ENCODE assay signal across 1 cellular context in the genomic region with DNA sequence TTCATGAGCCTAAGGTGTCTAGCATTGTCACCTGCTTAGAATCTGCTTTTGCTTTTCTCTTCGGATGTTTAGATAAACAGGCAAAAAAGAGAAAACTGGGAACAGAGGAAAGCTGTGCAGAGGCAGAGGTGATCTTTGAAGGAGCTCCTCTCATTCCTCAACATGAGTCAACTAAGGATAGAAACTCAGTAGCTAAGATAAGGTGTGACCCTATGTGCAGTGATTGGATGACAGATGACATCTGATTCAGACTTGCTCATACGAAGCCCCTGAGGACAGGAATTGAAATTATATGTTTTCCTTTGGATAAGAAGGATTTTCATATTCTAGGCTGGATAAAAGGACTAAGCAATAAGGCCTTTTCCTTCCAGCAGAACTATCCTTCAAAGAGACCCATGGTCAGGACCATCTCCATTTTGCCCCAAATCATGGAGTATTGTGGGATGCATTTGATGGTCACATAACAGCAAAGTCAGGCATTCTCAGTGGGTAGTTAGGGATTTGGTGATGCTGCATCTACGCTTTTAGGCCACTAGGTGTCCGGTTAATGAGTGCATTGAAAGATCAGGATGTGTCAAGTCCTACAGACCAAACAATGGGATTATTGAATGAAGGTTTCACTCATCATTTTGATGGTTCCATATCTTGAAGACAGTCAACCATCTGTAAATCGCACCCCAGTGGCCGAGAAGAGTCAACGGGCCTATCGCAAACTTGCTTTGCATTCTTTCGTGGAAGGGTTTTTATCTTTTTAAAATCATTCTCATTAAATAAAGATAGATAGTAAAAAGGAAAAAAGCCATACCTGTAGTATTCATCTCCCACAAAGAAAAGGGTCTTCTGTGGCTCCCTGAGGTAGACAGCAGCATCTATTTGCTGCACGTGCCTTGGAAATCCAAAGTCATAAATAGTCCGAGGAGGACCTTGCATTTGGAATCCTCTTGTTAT.
TF ChIP-seq lines count a peak whose summit lies in the region.

No MANE protein-coding gene starts in this region.

TF ChIP-seq in HepG2, 621 proteins besides CTCF, POLR2A, EP300 and RAD21 (continued from another document):
- TF ChIP-seq, protein P1, sequence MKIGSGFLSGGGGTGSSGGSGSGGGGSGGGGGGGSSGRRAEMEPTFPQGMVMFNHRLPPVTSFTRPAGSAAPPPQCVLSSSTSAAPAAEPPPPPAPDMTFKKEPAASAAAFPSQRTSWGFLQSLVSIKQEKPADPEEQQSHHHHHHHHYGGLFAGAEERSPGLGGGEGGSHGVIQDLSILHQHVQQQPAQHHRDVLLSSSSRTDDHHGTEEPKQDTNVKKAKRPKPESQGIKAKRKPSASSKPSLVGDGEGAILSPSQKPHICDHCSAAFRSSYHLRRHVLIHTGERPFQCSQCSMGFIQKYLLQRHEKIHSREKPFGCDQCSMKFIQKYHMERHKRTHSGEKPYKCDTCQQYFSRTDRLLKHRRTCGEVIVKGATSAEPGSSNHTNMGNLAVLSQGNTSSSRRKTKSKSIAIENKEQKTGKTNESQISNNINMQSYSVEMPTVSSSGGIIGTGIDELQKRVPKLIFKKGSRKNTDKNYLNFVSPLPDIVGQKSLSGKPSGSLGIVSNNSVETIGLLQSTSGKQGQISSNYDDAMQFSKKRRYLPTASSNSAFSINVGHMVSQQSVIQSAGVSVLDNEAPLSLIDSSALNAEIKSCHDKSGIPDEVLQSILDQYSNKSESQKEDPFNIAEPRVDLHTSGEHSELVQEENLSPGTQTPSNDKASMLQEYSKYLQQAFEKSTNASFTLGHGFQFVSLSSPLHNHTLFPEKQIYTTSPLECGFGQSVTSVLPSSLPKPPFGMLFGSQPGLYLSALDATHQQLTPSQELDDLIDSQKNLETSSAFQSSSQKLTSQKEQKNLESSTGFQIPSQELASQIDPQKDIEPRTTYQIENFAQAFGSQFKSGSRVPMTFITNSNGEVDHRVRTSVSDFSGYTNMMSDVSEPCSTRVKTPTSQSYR (CRISPR knock-in tag; IDR thresholded peaks at IDR 0.05; ENCODE audit: borderline replicate concordance), result no peak
- TF ChIP-seq ZKSCAN8 (CRISPR knock-in tag; IDR thresholded peaks at IDR 0.05; ENCODE audit: borderline replicate concordance), result no peak
- no peak for TF ChIP-seq LCORL (IDR thresholded peaks at IDR 0.05)
- TF ChIP-seq LCORL (CRISPR knock-in tag; IDR thresholded peaks at IDR 0.05), result no peak
- no peak for TF ChIP-seq ZNF121 (CRISPR knock-in tag; IDR thresholded peaks at IDR 0.05)
- no peak for TF ChIP-seq ZNF350 (CRISPR knock-in tag; IDR thresholded peaks at IDR 0.05; ENCODE audit: borderline replicate concordance, low read depth)
- no peak for TF ChIP-seq ZNF772 (CRISPR knock-in tag; IDR thresholded peaks at IDR 0.05)
- TF ChIP-seq, protein P2, sequence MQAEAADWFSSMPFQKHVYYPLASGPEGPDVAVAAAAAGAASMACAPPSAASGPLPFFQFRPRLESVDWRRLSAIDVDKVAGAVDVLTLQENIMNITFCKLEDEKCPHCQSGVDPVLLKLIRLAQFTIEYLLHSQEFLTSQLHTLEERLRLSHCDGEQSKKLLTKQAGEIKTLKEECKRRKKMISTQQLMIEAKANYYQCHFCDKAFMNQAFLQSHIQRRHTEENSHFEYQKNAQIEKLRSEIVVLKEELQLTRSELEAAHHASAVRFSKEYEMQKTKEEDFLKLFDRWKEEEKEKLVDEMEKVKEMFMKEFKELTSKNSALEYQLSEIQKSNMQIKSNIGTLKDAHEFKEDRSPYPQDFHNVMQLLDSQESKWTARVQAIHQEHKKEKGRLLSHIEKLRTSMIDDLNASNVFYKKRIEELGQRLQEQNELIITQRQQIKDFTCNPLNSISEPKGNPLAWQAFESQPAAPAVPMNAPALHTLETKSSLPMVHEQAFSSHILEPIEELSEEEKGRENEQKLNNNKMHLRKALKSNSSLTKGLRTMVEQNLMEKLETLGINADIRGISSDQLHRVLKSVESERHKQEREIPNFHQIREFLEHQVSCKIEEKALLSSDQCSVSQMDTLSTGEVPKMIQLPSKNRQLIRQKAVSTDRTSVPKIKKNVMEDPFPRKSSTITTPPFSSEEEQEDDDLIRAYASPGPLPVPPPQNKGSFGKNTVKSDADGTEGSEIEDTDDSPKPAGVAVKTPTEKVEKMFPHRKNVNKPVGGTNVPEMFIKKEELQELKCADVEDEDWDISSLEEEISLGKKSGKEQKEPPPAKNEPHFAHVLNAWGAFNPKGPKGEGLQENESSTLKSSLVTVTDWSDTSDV (CRISPR knock-in tag; IDR thresholded peaks at IDR 0.05), result no peak
- TF ChIP-seq KMT2A (CRISPR knock-in tag; IDR thresholded peaks at IDR 0.05), result no peak
- TF ChIP-seq ZFP36L2 (CRISPR knock-in tag; IDR thresholded peaks at IDR 0.05), result no peak
- no peak for TF ChIP-seq RBM22 (optimal IDR thresholded peaks at IDR 0.05; ENCODE audit: low read length)
- TF ChIP-seq, protein P3, sequence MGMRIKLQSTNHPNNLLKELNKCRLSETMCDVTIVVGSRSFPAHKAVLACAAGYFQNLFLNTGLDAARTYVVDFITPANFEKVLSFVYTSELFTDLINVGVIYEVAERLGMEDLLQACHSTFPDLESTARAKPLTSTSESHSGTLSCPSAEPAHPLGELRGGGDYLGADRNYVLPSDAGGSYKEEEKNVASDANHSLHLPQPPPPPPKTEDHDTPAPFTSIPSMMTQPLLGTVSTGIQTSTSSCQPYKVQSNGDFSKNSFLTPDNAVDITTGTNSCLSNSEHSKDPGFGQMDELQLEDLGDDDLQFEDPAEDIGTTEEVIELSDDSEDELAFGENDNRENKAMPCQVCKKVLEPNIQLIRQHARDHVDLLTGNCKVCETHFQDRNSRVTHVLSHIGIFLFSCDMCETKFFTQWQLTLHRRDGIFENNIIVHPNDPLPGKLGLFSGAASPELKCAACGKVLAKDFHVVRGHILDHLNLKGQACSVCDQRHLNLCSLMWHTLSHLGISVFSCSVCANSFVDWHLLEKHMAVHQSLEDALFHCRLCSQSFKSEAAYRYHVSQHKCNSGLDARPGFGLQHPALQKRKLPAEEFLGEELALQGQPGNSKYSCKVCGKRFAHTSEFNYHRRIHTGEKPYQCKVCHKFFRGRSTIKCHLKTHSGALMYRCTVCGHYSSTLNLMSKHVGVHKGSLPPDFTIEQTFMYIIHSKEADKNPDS (CRISPR knock-in tag; IDR thresholded peaks at IDR 0.05), result no peak
- no peak for TF ChIP-seq XBP1 (CRISPR knock-in tag; IDR thresholded peaks at IDR 0.05)
- 0 out of 2 replicates have a peak, but pooled peaks have one; percentile 16 for TF ChIP-seq THAP11 (CRISPR knock-in tag; IDR thresholded peaks at IDR 0.05)
- TF ChIP-seq, protein P4, sequence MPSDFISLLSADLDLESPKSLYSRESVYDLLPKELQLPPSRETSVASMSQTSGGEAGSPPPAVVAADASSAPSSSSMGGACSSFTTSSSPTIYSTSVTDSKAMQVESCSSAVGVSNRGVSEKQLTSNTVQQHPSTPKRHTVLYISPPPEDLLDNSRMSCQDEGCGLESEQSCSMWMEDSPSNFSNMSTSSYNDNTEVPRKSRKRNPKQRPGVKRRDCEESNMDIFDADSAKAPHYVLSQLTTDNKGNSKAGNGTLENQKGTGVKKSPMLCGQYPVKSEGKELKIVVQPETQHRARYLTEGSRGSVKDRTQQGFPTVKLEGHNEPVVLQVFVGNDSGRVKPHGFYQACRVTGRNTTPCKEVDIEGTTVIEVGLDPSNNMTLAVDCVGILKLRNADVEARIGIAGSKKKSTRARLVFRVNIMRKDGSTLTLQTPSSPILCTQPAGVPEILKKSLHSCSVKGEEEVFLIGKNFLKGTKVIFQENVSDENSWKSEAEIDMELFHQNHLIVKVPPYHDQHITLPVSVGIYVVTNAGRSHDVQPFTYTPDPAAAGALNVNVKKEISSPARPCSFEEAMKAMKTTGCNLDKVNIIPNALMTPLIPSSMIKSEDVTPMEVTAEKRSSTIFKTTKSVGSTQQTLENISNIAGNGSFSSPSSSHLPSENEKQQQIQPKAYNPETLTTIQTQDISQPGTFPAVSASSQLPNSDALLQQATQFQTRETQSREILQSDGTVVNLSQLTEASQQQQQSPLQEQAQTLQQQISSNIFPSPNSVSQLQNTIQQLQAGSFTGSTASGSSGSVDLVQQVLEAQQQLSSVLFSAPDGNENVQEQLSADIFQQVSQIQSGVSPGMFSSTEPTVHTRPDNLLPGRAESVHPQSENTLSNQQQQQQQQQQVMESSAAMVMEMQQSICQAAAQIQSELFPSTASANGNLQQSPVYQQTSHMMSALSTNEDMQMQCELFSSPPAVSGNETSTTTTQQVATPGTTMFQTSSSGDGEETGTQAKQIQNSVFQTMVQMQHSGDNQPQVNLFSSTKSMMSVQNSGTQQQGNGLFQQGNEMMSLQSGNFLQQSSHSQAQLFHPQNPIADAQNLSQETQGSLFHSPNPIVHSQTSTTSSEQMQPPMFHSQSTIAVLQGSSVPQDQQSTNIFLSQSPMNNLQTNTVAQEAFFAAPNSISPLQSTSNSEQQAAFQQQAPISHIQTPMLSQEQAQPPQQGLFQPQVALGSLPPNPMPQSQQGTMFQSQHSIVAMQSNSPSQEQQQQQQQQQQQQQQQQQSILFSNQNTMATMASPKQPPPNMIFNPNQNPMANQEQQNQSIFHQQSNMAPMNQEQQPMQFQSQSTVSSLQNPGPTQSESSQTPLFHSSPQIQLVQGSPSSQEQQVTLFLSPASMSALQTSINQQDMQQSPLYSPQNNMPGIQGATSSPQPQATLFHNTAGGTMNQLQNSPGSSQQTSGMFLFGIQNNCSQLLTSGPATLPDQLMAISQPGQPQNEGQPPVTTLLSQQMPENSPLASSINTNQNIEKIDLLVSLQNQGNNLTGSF (CRISPR knock-in tag; IDR thresholded peaks at IDR 0.05), result no peak
- TF ChIP-seq, protein P5, sequence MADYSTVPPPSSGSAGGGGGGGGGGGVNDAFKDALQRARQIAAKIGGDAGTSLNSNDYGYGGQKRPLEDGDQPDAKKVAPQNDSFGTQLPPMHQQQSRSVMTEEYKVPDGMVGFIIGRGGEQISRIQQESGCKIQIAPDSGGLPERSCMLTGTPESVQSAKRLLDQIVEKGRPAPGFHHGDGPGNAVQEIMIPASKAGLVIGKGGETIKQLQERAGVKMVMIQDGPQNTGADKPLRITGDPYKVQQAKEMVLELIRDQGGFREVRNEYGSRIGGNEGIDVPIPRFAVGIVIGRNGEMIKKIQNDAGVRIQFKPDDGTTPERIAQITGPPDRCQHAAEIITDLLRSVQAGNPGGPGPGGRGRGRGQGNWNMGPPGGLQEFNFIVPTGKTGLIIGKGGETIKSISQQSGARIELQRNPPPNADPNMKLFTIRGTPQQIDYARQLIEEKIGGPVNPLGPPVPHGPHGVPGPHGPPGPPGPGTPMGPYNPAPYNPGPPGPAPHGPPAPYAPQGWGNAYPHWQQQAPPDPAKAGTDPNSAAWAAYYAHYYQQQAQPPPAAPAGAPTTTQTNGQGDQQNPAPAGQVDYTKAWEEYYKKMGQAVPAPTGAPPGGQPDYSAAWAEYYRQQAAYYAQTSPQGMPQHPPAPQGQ (CRISPR knock-in tag; IDR thresholded peaks at IDR 0.05; ENCODE audit: borderline replicate concordance), result no peak
- peak; percentile 81 for TF ChIP-seq SMC3 (IDR thresholded peaks at IDR 0.05; ENCODE audit: low read length)
- no peak for TF ChIP-seq ZFP37 (CRISPR knock-in tag; IDR thresholded peaks at IDR 0.05; ENCODE audit: borderline replicate concordance)
- 0 out of 2 replicates have a peak, but pooled peaks have one; percentile 20 for TF ChIP-seq SAP130 (CRISPR knock-in tag; IDR thresholded peaks at IDR 0.05; ENCODE audit: low read depth)
